Comparison of ENCODE assay signal across 8 cellular contexts in genomic region chr10:30493609-30494530, GRCh38. TPM values are rescaled to one million over a fixed set of nuclear protein-coding genes. Genes with fewer than 3 reads are reported as not detected.
DNase-seq lines count a peak whose midpoint lies in the region; ATAC-seq, FAIRE-seq and TF ChIP-seq lines count a peak whose summit lies in the region.

No MANE protein-coding gene starts in this region.

- TF ChIP-seq RAD21 in K562 (CRISPR knock-in tag; conservative IDR thresholded peaks at IDR 0.05 in 1 of 2, IDR thresholded peaks at IDR 0.05 in 1 of 2): 0 out of 4 replicates have a peak, but pooled peaks of 1 of the 2 experiments have one; percentile 9

- H3K9me3 ChIP-seq in K562 (replicated peaks; ENCODE audit: control insufficient read depth, insufficient read depth, low read depth, low read length) (no peaks in the 10 kb centered on the region), vagina (no peaks in the 10 kb centered on the region)

- BruUV-seq in K562 (replicated peaks; lab: Mats Ljungman, UMichigan): no TSS peak

- no peaks in the 10 kb centered on the region for H3K79me2 ChIP-seq in K562 (ENCODE audit: control insufficient read depth, insufficient read depth, low read length)

- H3K9ac ChIP-seq in K562 (ENCODE audit: insufficient read depth in 1 of 2, low read depth in 2 of 2, low read length in 2 of 2): peak overlapping the region; percentile 15 to 29; a peak in 3 of 4 replicates

- DNase-seq in C1 segment of cervical spinal cord (lab: John Stamatoyannopoulos, UW): peak in 8 of 14 donors; percentile 7 to 44 (median 17)
- peak; percentile 2 for DNase-seq in HS-27A (ENCODE audit: low read depth)
- peak; percentile 35 to 69 (median 43) for DNase-seq in K562 (ENCODE audit: extremely low read depth in 1 of 4, low spot score in 3 of 4)
- peak; percentile 80 for DNase-seq in myocyte (ENCODE audit: low read depth)
- DNase-seq in retina: no peak
- no peak for DNase-seq in NCI-H2107 (lab: John Stamatoyannopoulos, UW)
- DNase-seq in vagina (ENCODE audit: extremely low spot score in 2 of 2): no peak

- in situ Hi-C loops in K562 (cut with MboI): no loop called here

- H3K27me3 ChIP-seq in K562 (ENCODE audit: control insufficient read depth in 2 of 2, insufficient read depth in 2 of 2, low read length in 2 of 2) (no peaks in the 10 kb centered on the region), vagina (no peaks in the 10 kb centered on the region)

- 29% methylated on average over 11 of the region's 11 CpGs for WGBS in K562 (ENCODE audit: insufficient coverage, low coverage, missing lambda C conversion rate)

- peak in 2 of 3 experiments; percentile 25 to 60; a peak in 3 of 6 replicates for TF ChIP-seq CTCF in K562 (IDR thresholded peaks at IDR 0.05 in 2 of 3, conservative IDR thresholded peaks at IDR 0.05 in 1 of 3; ENCODE audit: insufficient read depth in 2 of 3, low read depth in 1 of 3, low read length in 3 of 3)
- no peak for TF ChIP-seq CTCF in vagina (IDR thresholded peaks at IDR 0.05)

- peak; percentile 47 for ATAC-seq in GM19035 (IDR thresholded peaks at IDR 0.05; ENCODE audit: unreplicated experiment)
- ATAC-seq in K562: peak; percentile 80

- peak; percentile 56 for FAIRE-seq in K562 (lab: Jason Lieb, UNC)

- no peak for TF ChIP-seq EP300 in K562 (IDR thresholded peaks at IDR 0.05; ENCODE audit: low read length)

- CTCF ChIA-PET in K562 (lab: Yijun Ruan, JAX; ENCODE audit: low intra/inter-chr PET ratio): no interaction called here

- H3K4me1 ChIP-seq in K562 (replicated peaks in 1 of 2; ENCODE audit: control insufficient read depth in 2 of 2, insufficient read depth in 2 of 2, low read length in 2 of 2) (peaks cover 11 to 22% of the 10 kb centered on the region in 2 experiments; a peak in 3 of 5 replicates), vagina (no peaks in the 10 kb centered on the region)

- no peaks in the 10 kb centered on the region for H4K20me1 ChIP-seq in K562 (replicated peaks; ENCODE audit: control insufficient read depth, insufficient read depth, low read length)

- H3K4me2 ChIP-seq in K562 (ENCODE audit: insufficient read depth, low read length): peak overlapping the region; percentile 71

- H3K9me1 ChIP-seq in K562 (ENCODE audit: control insufficient read depth, insufficient read depth, low read length): no peaks in the 10 kb centered on the region

- peak overlapping the region; percentile 86 for H2AFZ ChIP-seq in K562 (ENCODE audit: low read depth, low read length)

- no peaks in the 10 kb centered on the region for H3K36me3 ChIP-seq in K562 (ENCODE audit: control insufficient read depth, insufficient read depth, low read length)
- H3K36me3 ChIP-seq in vagina: no peaks in the 10 kb centered on the region

- POLR2A ChIA-PET in K562 (lab: Yijun Ruan, JAX): interaction anchor here (1.0 to 2.3 kb wide), 3 partner anchors 10 to 57 kb away, joined by 3 to 16 read pairs (median 6); no protein-coding TSS in a partner anchor

- intact Hi-C loops in K562 (cut with micrococcal nuclease): no loop called here
- intact Hi-C loops in vagina (cut with DNase I): no loop called here

- TF ChIP-seq POLR2A in K562 (conservative IDR thresholded peaks at IDR 0.05): no peak
- TF ChIP-seq POLR2A in vagina (IDR thresholded peaks at IDR 0.05): no peak

- H3K27ac ChIP-seq in K562 (ENCODE audit: extremely low read depth, low read depth, low read length) (peak overlapping the region; percentile 60), vagina (no peak overlapping the region)

- 0 out of 2 replicates have a peak overlapping the region, but pooled peaks have one; percentile 6 for H3K4me3 ChIP-seq in K562
- H3K4me3 ChIP-seq in vagina: no peak overlapping the region

TF ChIP-seq in K562, 482 proteins besides CTCF, POLR2A, EP300 and RAD21 (continues in another document):
- TF ChIP-seq NFATC3 (IDR thresholded peaks at IDR 0.05) (no peak), BRD4 (IDR thresholded peaks at IDR 0.05) (no peak), ZBTB8A (IDR thresholded peaks at IDR 0.05; ENCODE audit: partially characterized antibody) (no peak), ZNF311 (CRISPR knock-in tag; IDR thresholded peaks at IDR 0.05) (peak; percentile 43; the same call in 1 of the 2 replicates), ZNF347 (CRISPR knock-in tag; IDR thresholded peaks at IDR 0.05; ENCODE audit: low read depth) (no peak), RBBP5 (IDR thresholded peaks at IDR 0.05; ENCODE audit: borderline replicate concordance, insufficient read depth, low read length, poor library complexity, severe bottlenecking) (no peak), MCM2 (IDR thresholded peaks at IDR 0.05; ENCODE audit: low read depth) (no peak), ELF4 (CRISPR knock-in tag; IDR thresholded peaks at IDR 0.05) (peak; percentile 0; the same call in 1 of the 2 replicates), ZNF384 (IDR thresholded peaks at IDR 0.05; ENCODE audit: low read depth, low read length) (peak; percentile 59), ZKSCAN1 (IDR thresholded peaks at IDR 0.05; ENCODE audit: low read depth, low read length) (0 out of 2 replicates have a peak, but pooled peaks have one; percentile 8), ZKSCAN8 (CRISPR knock-in tag; IDR thresholded peaks at IDR 0.05) (no peak), MEF2D (tag; conservative IDR thresholded peaks at IDR 0.05; ENCODE audit: low read depth) (peak; percentile 44; the same call in 1 of the 2 replicates), TAL1 (IDR thresholded peaks at IDR 0.05) (no peak), ZC3H4 (CRISPR knock-in tag; IDR thresholded peaks at IDR 0.05; ENCODE audit: borderline replicate concordance) (no peak), ESRRA (IDR thresholded peaks at IDR 0.05; ENCODE audit: borderline replicate concordance, low read depth) (peak; percentile 99), AFF1 (IDR thresholded peaks at IDR 0.05; ENCODE audit: low read depth in 1 of 2, partially characterized antibody in 2 of 2) (peak in 1 of 2 experiments; percentile 45), NFXL1 (CRISPR knock-in tag; IDR thresholded peaks at IDR 0.05) (no peak), ZNF143 (CRISPR knock-in tag; IDR thresholded peaks at IDR 0.05) (no peak), ETS1 (conservative IDR thresholded peaks at IDR 0.05; ENCODE audit: control insufficient read depth, low read depth, low read length) (no peak), RFX1 (IDR thresholded peaks at IDR 0.05) (no peak)

RNA-seq across cellular contexts. Expression of gene MAP3K8, which starts 59.9 kb away (rescaled TPM):
- 21.7 and 52.3 TPM in 2 replicates for total RNA-seq in K562 (2011; cell fraction: chromatin; rRNA removed; ENCODE audit: low replicate concordance)
- 13.8 and 18.8 TPM in 2 replicates for total RNA-seq in K562 (2011; cell fraction: nucleolus; rRNA removed)
- total RNA-seq in K562 (2011; cell fraction: nucleoplasm; rRNA removed): 19.1 and 23.8 TPM in 2 replicates
- total RNA-seq in K562 (2014; rRNA removed) (6.9 and 10.0 TPM in 2 replicates), K562 (2014; rRNA removed; fragmentation: Illumina TruSeq; extraction: Trizol) (13.5 and 13.6 TPM in 2 replicates), K562 (2015; rRNA removed; fragmentation: Illumina TruSeq; extraction: Trizol) (8.4 and 9.8 TPM in 2 replicates), K562 (2021) (14.1 and 15.7 TPM in 2 replicates), myocyte (2.9 and 7.2 TPM in 2 replicates), vagina (16.5 TPM)
- polyA plus RNA-seq in K562 (2011; rRNA removed) (23.6 and 26.3 TPM in 2 replicates), K562 (2014; fragmentation: Illumina TruSeq; extraction: Trizol) (11.5 and 12.0 TPM in 2 replicates), K562 (2014; fragmentation: Nextera tagmentation; extraction: Ambion mirVana) (10 to 100 TPM; 14.0 to 16.4 TPM), K562 (2014; rRNA removed) (12.9 and 14.7 TPM in 2 replicates)
- 6.3 and 13.7 TPM in 2 replicates for polyA plus RNA-seq in K562 (2011; cell fraction: cytosol; rRNA removed)
- 15.7 and 29.1 TPM in 2 replicates for polyA plus RNA-seq in K562 (2011; cell fraction: nucleus; rRNA removed)
- polyA plus RNA-seq in K562 (2012): 11.4 and 15.1 TPM in 2 replicates
- 14.3 and 25.8 TPM in 2 replicates for polyA minus RNA-seq in K562 (2011; rRNA and poly(A)+ RNA removed)
- polyA minus RNA-seq in K562 (2011; cell fraction: cytosol; rRNA and poly(A)+ RNA removed): 2.7 and 7.8 TPM in 2 replicates
- polyA minus RNA-seq in K562 (2011; cell fraction: nucleus; rRNA and poly(A)+ RNA removed): 7.5 and 22.9 TPM in 2 replicates
- polyA plus RNA-seq in myocyte (2012): 1.5 TPM

Comparison
In these comparisons a context has a peak if more than half of its experiments do, and no peak if none do; other contexts are left out.
1. DNase-seq: peak in C1 segment of cervical spinal cord (8 of 14), HS-27A (single experiment), K562 (4 of 4) and myocyte (single experiment); none in retina (single experiment), NCI-H2107 (single experiment) and vagina (0 of 2).
2. CTCF ChIP-seq: peak in K562 (2 of 3); none in vagina (0 of 3).